Comparison of ENCODE assay signal across 30 cellular contexts in the genomic region with DNA sequence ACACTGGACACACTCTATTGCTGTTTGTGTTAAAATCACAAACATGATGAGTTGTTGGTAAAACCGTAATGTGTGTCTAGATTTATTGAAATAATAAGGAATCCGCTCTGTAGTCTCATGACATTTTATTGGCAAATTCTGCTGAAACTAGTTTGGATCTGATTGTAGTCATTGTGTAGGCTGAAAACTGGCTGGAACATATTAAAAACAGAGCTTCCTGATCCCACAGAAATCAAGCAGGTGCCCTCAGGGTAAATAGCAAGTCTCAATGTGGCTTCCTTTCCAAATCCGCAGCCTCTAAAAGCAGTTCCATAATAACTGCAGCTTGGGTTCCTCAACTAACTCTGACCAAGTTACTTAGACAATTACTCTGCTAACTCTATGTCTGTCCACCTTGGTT.
"Had no signal": no experiment of that assay in that cellular context is flagged by ENCODE, and none has a peak within 500 bp of the region (broad histone marks: within the 10 kb centered on the region; RNA-seq: fewer than 3 reads in every experiment).

No MANE protein-coding gene starts in this region.

- H3K4me1 ChIP-seq: ascending aorta had no signal

- H3K36me3 ChIP-seq: ascending aorta, SJSA1, WERI-Rb-1 had no signal

- H3K4me3 ChIP-seq: ascending aorta, SJSA1 had no signal

- H3K9me3 ChIP-seq: ascending aorta, SJSA1 had no signal

- DNase-seq: activated CD4-positive, alpha-beta T cell treated with anti-CD3 and anti-CD28 coated beads for 1 hour; activated CD4-positive, alpha-beta T cell treated with anti-CD3 and anti-CD28 coated beads for 48 hours; activated CD4-positive, CD25-positive, alpha-beta regulatory T cell; activated CD8-positive, alpha-beta T cell treated with anti-CD3 and anti-CD28 coated beads for 36 hours; activated effector memory CD4-positive, alpha-beta T cell treated with anti-CD3 and anti-CD28 coated beads, Interleukin-2, amount 50 U/mL, for 16 hours; activated naive CD4-positive, alpha-beta T cell; activated naive CD4-positive, alpha-beta T cell treated with anti-CD3 and anti-CD28 coated beads, Interleukin-2, amount 50 U/mL, for 16 hours; activated naive CD8-positive, alpha-beta T cell treated with anti-CD3 and anti-CD28 coated beads for 36 hours; activated T-cell treated with anti-CD3 and anti-CD28 coated beads, Interleukin-2, amount 50 U/mL, for 1 hour; activated T-cell treated with anti-CD3 and anti-CD28 coated beads, Interleukin-2, amount 50 U/mL, for 72 hours; amygdala; Kasumi-1; KG1; NCI-H1092 treated with DMSO at 0.1 percent for 48 hours; NCI-H1417; NCI-H146; NCI-H187 treated with DMSO at 0.1 percent for 48 hours; NCI-H2081; NCI-H2171 treated with DMSO at 0.1 percent for 48 hours; NCI-H2227 treated with DMSO at 0.1 percent for 48 hours; NCI-H446; NCI-H524; RPMI8226; SHP77 treated with DMSO at 0.1 percent for 48 hours; T1000; WERI-Rb-1 had no signal

- H3K27ac ChIP-seq: ascending aorta, SJSA1, WERI-Rb-1 had no signal

- ATAC-seq: activated CD8-positive, alpha-beta T cell treated with anti-CD3 and anti-CD28 coated beads for 36 hours; activated T-cell treated with anti-CD3 and anti-CD28 coated beads, Interleukin-2, amount 50 U/mL, for 72 hours; activated T-helper 17 cell treated with anti-CD3 and anti-CD28 coated beads, Interleukin-2, amount 50 U/mL, for 72 hours; Panc1 had no signal

- H3K27me3 ChIP-seq: ascending aorta, SJSA1 had no signal
